12 cellular contexts compared by ENCODE assay signal in genomic region chr14:105389976-105390848, GRCh38. TPM values are rescaled to one million over a fixed set of nuclear protein-coding genes. Genes with fewer than 3 reads are reported as not detected.
DNase-seq lines count a peak whose midpoint lies in the region; ATAC-seq and TF ChIP-seq lines count a peak whose summit lies in the region.
"Had no signal": no experiment of that assay in that cellular context is flagged by ENCODE, and none has a peak within 500 bp of the region (broad histone marks: within the 10 kb centered on the region; RNA-seq: fewer than 3 reads in every experiment).

No MANE protein-coding gene starts in this region.

- CTCF ChIA-PET in activated CD4-positive, alpha-beta T cell treated with anti-CD3 and anti-CD28 coated beads for 36 hours (lab: Charles Lee), result interaction anchor here (0.6 to 1.8 kb wide), 7 partner anchors 19 to 527 kb away, joined by 3 to 4 read pairs (median 3); no protein-coding TSS in a partner anchor
- CTCF ChIA-PET in activated CD8-positive, alpha-beta T cell treated with anti-CD3 and anti-CD28 coated beads for 36 hours (lab: Charles Lee), result interaction anchor here (0.9 to 1.4 kb wide), 5 partner anchors 14 to 148 kb away, joined by 3 to 4 read pairs (median 3); no protein-coding TSS in a partner anchor

- no peaks in the 10 kb centered on the region for H3K36me3 Mint-ChIP-seq in activated CD4-positive, alpha-beta T cell treated with anti-CD3 and anti-CD28 coated beads for 36 hours (ENCODE audit: low read depth)
- no peaks in the 10 kb centered on the region for H3K36me3 Mint-ChIP-seq in activated CD8-positive, alpha-beta T cell treated with anti-CD3 and anti-CD28 coated beads for 36 hours (ENCODE audit: low read depth)

- no peak overlapping the region for H3K4me3 Mint-ChIP-seq in activated CD4-positive, alpha-beta T cell treated with anti-CD3 and anti-CD28 coated beads for 36 hours
- no peak overlapping the region for H3K4me3 Mint-ChIP-seq in activated CD8-positive, alpha-beta T cell treated with anti-CD3 and anti-CD28 coated beads for 36 hours

- WGBS in suprapubic skin, result 64% methylated on average over 18 of the region's 27 CpGs

- no peaks in the 10 kb centered on the region for H3K9me3 ChIP-seq in suprapubic skin

- H3K4me1 Mint-ChIP-seq in activated CD4-positive, alpha-beta T cell treated with anti-CD3 and anti-CD28 coated beads for 36 hours, result no peaks in the 10 kb centered on the region
- peaks cover 4% of the 10 kb centered on the region for H3K4me1 Mint-ChIP-seq in activated CD8-positive, alpha-beta T cell treated with anti-CD3 and anti-CD28 coated beads for 36 hours (ENCODE audit: low read depth)

- intact Hi-C loops in activated CD4-positive, alpha-beta T cell treated with anti-CD3 and anti-CD28 coated beads for 36 hours (cut with DNase I, micrococcal nuclease), result no loop called here
- intact Hi-C loops in activated CD8-positive, alpha-beta T cell treated with anti-CD3 and anti-CD28 coated beads for 36 hours (cut with micrococcal nuclease), result no loop called here

- peak overlapping the region; percentile 42 for H3K27ac ChIP-seq in suprapubic skin
- H3K27ac ChIP-seq: KMS-11 had no signal

- TF ChIP-seq CTCF in activated CD8-positive, alpha-beta T cell treated with anti-CD3 and anti-CD28 coated beads for 36 hours (IDR thresholded peaks at IDR 0.05), result no peak
- TF ChIP-seq CTCF in suprapubic skin (IDR thresholded peaks at IDR 0.05), result no peak

- H3K9me3 Mint-ChIP-seq in activated CD4-positive, alpha-beta T cell treated with anti-CD3 and anti-CD28 coated beads for 36 hours (ENCODE audit: low read depth), result no peaks in the 10 kb centered on the region
- no peaks in the 10 kb centered on the region for H3K9me3 Mint-ChIP-seq in activated CD8-positive, alpha-beta T cell treated with anti-CD3 and anti-CD28 coated beads for 36 hours

- POLR2A ChIA-PET in activated CD4-positive, alpha-beta T cell treated with anti-CD3 and anti-CD28 coated beads for 36 hours (lab: Charles Lee), result no interaction called here
- POLR2A ChIA-PET in activated CD8-positive, alpha-beta T cell treated with anti-CD3 and anti-CD28 coated beads for 36 hours (lab: Charles Lee), result interaction anchor here (1.0 to 1.4 kb wide), 2 partner anchors 7 to 9 kb away, joined by 3 read pairs; no protein-coding TSS in a partner anchor

- no peaks in the 10 kb centered on the region for H3K27me3 ChIP-seq in suprapubic skin

- H3K36me3 ChIP-seq in suprapubic skin, result peaks cover 46% of the 10 kb centered on the region

- DNase-seq in activated CD4-positive, alpha-beta T cell treated with anti-CD3 and anti-CD28 coated beads for 36 hours, result no peak
- DNase-seq in activated CD4-positive, alpha-beta T cell treated with anti-CD3 and anti-CD28 coated beads, Interleukin-2, amount 50 U/mL, for 4 hours, result no peak
- DNase-seq in activated CD8-positive, alpha-beta T cell treated with anti-CD3 and anti-CD28 coated beads for 36 hours, result no peak
- DNase-seq in left lobe of liver (ENCODE audit: low spot score) (no peak), suprapubic skin (ENCODE audit: low spot score in 2 of 2) (no peak)
- DNase-seq in stimulated activated CD4-positive, alpha-beta T cell treated with anti-CD3 and anti-CD28 coated beads, Interleukin-4, amount 100 ng/mL, for 1 hour, result no peak
- DNase-seq: DMS53, NCI-H345, trophoblast cell had no signal

- no peak overlapping the region for H3K4me3 ChIP-seq in suprapubic skin

- ATAC-seq in activated CD4-positive, alpha-beta T cell treated with anti-CD3 and anti-CD28 coated beads for 36 hours, result peak; percentile 44
- peak; percentile 27 for ATAC-seq in activated CD8-positive, alpha-beta T cell treated with anti-CD3 and anti-CD28 coated beads for 36 hours
- peak; percentile 30 for ATAC-seq in left lobe of liver
- no peak for ATAC-seq in HG02678 (IDR thresholded peaks at IDR 0.05; ENCODE audit: unreplicated experiment)
- ATAC-seq in HG03135 (IDR thresholded peaks at IDR 0.05; ENCODE audit: unreplicated experiment), result no peak

- H3K27ac Mint-ChIP-seq in activated CD4-positive, alpha-beta T cell treated with anti-CD3 and anti-CD28 coated beads for 36 hours, result no peak overlapping the region
- no peak overlapping the region for H3K27ac Mint-ChIP-seq in activated CD8-positive, alpha-beta T cell treated with anti-CD3 and anti-CD28 coated beads for 36 hours

- no peaks in the 10 kb centered on the region for H3K27me3 Mint-ChIP-seq in activated CD4-positive, alpha-beta T cell treated with anti-CD3 and anti-CD28 coated beads for 36 hours
- no peaks in the 10 kb centered on the region for H3K27me3 Mint-ChIP-seq in activated CD8-positive, alpha-beta T cell treated with anti-CD3 and anti-CD28 coated beads for 36 hours

- H3K4me1 ChIP-seq in suprapubic skin, result peaks cover 34% of the 10 kb centered on the region

- no peak for TF ChIP-seq POLR2A in suprapubic skin (IDR thresholded peaks at IDR 0.05)

- TF ChIP-seq EP300 in suprapubic skin (IDR thresholded peaks at IDR 0.05), result no peak

RNA-seq across cellular contexts. Expression of gene TEX22, which starts 8.1 kb away (rescaled TPM):
- total RNA-seq in activated CD4-positive, alpha-beta T cell treated with anti-CD3 and anti-CD28 coated beads for 36 hours, result 1 to 10 TPM; 1.4 to 2.4 TPM
- 1 to 10 TPM; 1.2 to 2.2 TPM for total RNA-seq in activated CD8-positive, alpha-beta T cell treated with anti-CD3 and anti-CD28 coated beads for 36 hours
- total RNA-seq in left lobe of liver (1.3 TPM), suprapubic skin (under 1 TPM in 1 of 4 donors, not detected in 3; 0.80 TPM)

RNA-seq across cellular contexts. Expression of gene MTA1, which starts 29.4 kb away (rescaled TPM):
- total RNA-seq in activated CD4-positive, alpha-beta T cell treated with anti-CD3 and anti-CD28 coated beads for 36 hours, result 100 to 1,000 TPM; 136 to 152 TPM
- 100 to 1,000 TPM; 133 to 140 TPM for total RNA-seq in activated CD8-positive, alpha-beta T cell treated with anti-CD3 and anti-CD28 coated beads for 36 hours
- total RNA-seq in left lobe of liver (39.2 TPM), suprapubic skin (100 to 1,000 TPM in 1 of 4 donors, 10 to 100 TPM in 3; 38.1 to 107 (median 59.5) TPM)

Comparison
In these comparisons a context has a peak if more than half of its experiments do, and no peak if none do; other contexts are left out.
1. ATAC-seq: peak in activated CD4-positive, alpha-beta T cell treated with anti-CD3 and anti-CD28 coated beads for 36 hours (single experiment), activated CD8-positive, alpha-beta T cell treated with anti-CD3 and anti-CD28 coated beads for 36 hours (single experiment) and left lobe of liver (single experiment); none in HG02678 (single experiment) and HG03135 (single experiment).